18 cellular contexts compared by ENCODE assay signal in the genomic region with DNA sequence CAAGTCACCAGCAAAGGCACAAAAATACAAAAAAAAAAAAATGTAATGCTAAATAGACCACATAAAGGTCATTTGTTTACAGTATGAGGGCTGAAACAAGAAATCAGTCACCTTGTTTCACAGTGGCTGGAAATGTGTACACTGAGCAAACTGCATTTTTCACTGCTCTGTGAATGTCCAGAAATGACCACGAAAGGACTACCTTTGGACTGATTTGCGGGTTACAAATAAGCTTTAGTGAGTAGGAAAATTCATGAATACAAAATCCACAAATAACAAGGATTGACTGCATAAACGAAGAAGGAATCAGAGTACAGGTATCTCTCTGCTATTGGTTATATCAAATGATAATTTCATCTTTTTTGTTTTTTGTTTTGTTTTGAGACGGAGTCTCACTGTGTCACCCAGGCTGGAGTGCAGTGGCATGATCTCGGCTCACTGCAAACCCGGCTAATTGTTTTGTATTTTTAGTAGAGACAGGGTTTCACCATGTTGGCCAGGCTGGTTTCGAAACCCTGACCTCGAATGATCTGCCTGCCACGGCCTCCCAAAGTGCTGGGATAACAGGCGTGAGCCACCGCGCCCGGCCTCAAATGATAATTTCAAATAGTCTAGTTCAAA. TPM values are rescaled to one million over a fixed set of nuclear protein-coding genes. Genes with fewer than 3 reads are reported as not detected.
A peak's percentile ranks its signal among the peaks of the same experiment; 100 is the strongest.
DNase-seq lines count a peak whose midpoint lies in the region; ATAC-seq and TF ChIP-seq lines count a peak whose summit lies in the region.
"Had no signal": no experiment of that assay in that cellular context is flagged by ENCODE, and none has a peak within 500 bp of the region (broad histone marks: within the 10 kb centered on the region; RNA-seq: fewer than 3 reads in every experiment).

No MANE protein-coding gene starts in this region.

- H3K4me2 ChIP-seq in BLaER1, result peak overlapping the region; percentile 88; the same call in 1 of the 2 replicates
- H3K4me2 ChIP-seq: SK-N-SH had no signal

- peaks cover 88% of the 10 kb centered on the region for H3K4me1 Mint-ChIP-seq in CD8-positive, alpha-beta T cell (ENCODE audit: low read depth)
- peaks cover 65% of the 10 kb centered on the region for H3K4me1 Mint-ChIP-seq in activated T-helper 2 cell treated with anti-CD3 and anti-CD28 coated beads, Interferon-gamma antibody, Interleukin-2, Interleukin-4, amounts not matched to agents 10 μg/mL and 5 μg/mL and 100 μg/mL, durations not matched to agents 14 hours and 24 hours and 36 hours (ENCODE audit: low read depth)
- H3K4me1 Mint-ChIP-seq in naive B cell, result peaks cover 56 to 86% (median 75%) of the 10 kb centered on the region in 3 donors

- H3K9ac ChIP-seq in BLaER1, result no peak overlapping the region
- H3K9ac ChIP-seq: SK-N-SH had no signal

- H3K36me3 ChIP-seq in BLaER1 (no peaks in the 10 kb centered on the region), right atrium auricular region (no peaks in the 10 kb centered on the region)
- no peaks in the 10 kb centered on the region for H3K36me3 ChIP-seq in CD8-positive, alpha-beta T cell (ENCODE audit: insufficient read depth, low read length)
- H3K36me3 ChIP-seq: breast epithelium, WERI-Rb-1 had no signal

- intact Hi-C loops in CD8-positive, alpha-beta T cell (cut with DNase I, micrococcal nuclease), result loop anchor here (2.0 to 10.0 kb wide), 2 partner anchors 15 to 1297 kb away; no protein-coding TSS in a partner anchor
- intact Hi-C loops in activated T-helper 2 cell treated with anti-CD3 and anti-CD28 coated beads, Interferon-gamma antibody, Interleukin-2, Interleukin-4, amounts not matched to agents 10 μg/mL and 5 μg/mL and 100 μg/mL, durations not matched to agents 14 hours and 24 hours and 36 hours (cut with micrococcal nuclease), result no loop called here

- H3K4me1 ChIP-seq in BLaER1, result peaks cover 64% of the 10 kb centered on the region
- H3K4me1 ChIP-seq in CD8-positive, alpha-beta T cell (ENCODE audit: insufficient read depth, low read length), result peaks cover 90% of the 10 kb centered on the region
- H3K4me1 ChIP-seq in right atrium auricular region, result peaks cover 0 to 25% of the 10 kb centered on the region in 2 donors
- H3K4me1 ChIP-seq: breast epithelium had no signal

- no peaks in the 10 kb centered on the region for H3K9me3 Mint-ChIP-seq in CD8-positive, alpha-beta T cell
- no peaks in the 10 kb centered on the region for H3K9me3 Mint-ChIP-seq in activated T-helper 2 cell treated with anti-CD3 and anti-CD28 coated beads, Interferon-gamma antibody, Interleukin-2, Interleukin-4, amounts not matched to agents 10 μg/mL and 5 μg/mL and 100 μg/mL, durations not matched to agents 14 hours and 24 hours and 36 hours
- no peaks in the 10 kb centered on the region for H3K9me3 Mint-ChIP-seq in naive B cell

- peak overlapping the region; percentile 56 for H3K4me3 Mint-ChIP-seq in CD8-positive, alpha-beta T cell
- H3K4me3 Mint-ChIP-seq in activated T-helper 2 cell treated with anti-CD3 and anti-CD28 coated beads, Interferon-gamma antibody, Interleukin-2, Interleukin-4, amounts not matched to agents 10 μg/mL and 5 μg/mL and 100 μg/mL, durations not matched to agents 14 hours and 24 hours and 36 hours (ENCODE audit: low read depth), result no peak overlapping the region
- H3K4me3 Mint-ChIP-seq in naive B cell, result peak overlapping the region in 4 of 8 donors; percentile 14 to 44 (median 26)

- no peak for DNase-seq in CD8-positive, alpha-beta T cell
- no peak for DNase-seq in activated T-helper 2 cell treated with anti-CD3 and anti-CD28 coated beads, Interferon-gamma antibody, Interleukin-2, Interleukin-4, amounts not matched to agents 10 μg/mL and 5 μg/mL and 100 μg/mL, durations not matched to agents 14 hours and 24 hours and 36 hours (ENCODE audit: low spot score)
- DNase-seq in naive B cell (no peak), occipital lobe (lab: John Stamatoyannopoulos, UW) (no peak), SIG-M5 (lab: John Stamatoyannopoulos, UW) (no peak), right atrium auricular region (ENCODE audit: low spot score) (no peak)
- DNase-seq: effector CD8-positive, alpha-beta T cell; HCEC 1CT; mesenchymal stem cell; NCI-H1436; NCI-H446 treated with DMSO at 0.1 percent for 48 hours; nucleus accumbens; SK-N-SH; substantia nigra; WERI-Rb-1 had no signal

- peak overlapping the region; percentile 84 for H3K27ac Mint-ChIP-seq in CD8-positive, alpha-beta T cell
- H3K27ac Mint-ChIP-seq in activated T-helper 2 cell treated with anti-CD3 and anti-CD28 coated beads, Interferon-gamma antibody, Interleukin-2, Interleukin-4, amounts not matched to agents 10 μg/mL and 5 μg/mL and 100 μg/mL, durations not matched to agents 14 hours and 24 hours and 36 hours, result peak overlapping the region; percentile 70
- H3K27ac Mint-ChIP-seq in naive B cell, result peak overlapping the region in 5 of 6 donors; percentile 18 to 92 (median 85)

- H3K4me3 ChIP-seq in BLaER1 (no peak overlapping the region), right atrium auricular region (no peak overlapping the region)
- no peak overlapping the region for H3K4me3 ChIP-seq in CD8-positive, alpha-beta T cell (ENCODE audit: low read depth, low read length)
- H3K4me3 ChIP-seq: breast epithelium had no signal

- TF ChIP-seq CTCF in CD8-positive, alpha-beta T cell (IDR thresholded peaks at IDR 0.05), result no peak
- TF ChIP-seq CTCF in right atrium auricular region (IDR thresholded peaks at IDR 0.05), result no peak

- peaks cover 11% of the 10 kb centered on the region for H3K36me3 Mint-ChIP-seq in CD8-positive, alpha-beta T cell
- H3K36me3 Mint-ChIP-seq in activated T-helper 2 cell treated with anti-CD3 and anti-CD28 coated beads, Interferon-gamma antibody, Interleukin-2, Interleukin-4, amounts not matched to agents 10 μg/mL and 5 μg/mL and 100 μg/mL, durations not matched to agents 14 hours and 24 hours and 36 hours (ENCODE audit: low read depth), result peaks cover 19% of the 10 kb centered on the region
- no peaks in the 10 kb centered on the region for H3K36me3 Mint-ChIP-seq in naive B cell

- ATAC-seq in CD8-positive, alpha-beta T cell, result no peak
- ATAC-seq in naive B cell (ENCODE audit: low read depth in 2 of 2), result no peak
- ATAC-seq in GM19328 (IDR thresholded peaks at IDR 0.05; ENCODE audit: unreplicated experiment), result no peak

- POLR2A ChIA-PET in CD8-positive, alpha-beta T cell (lab: Charles Lee), result interaction anchor here (1.6 kb wide), 1 partner anchor 12 kb away, joined by 4 read pairs; no protein-coding TSS in a partner anchor

- H3K27ac ChIP-seq in BLaER1 (no peak overlapping the region; the same call in 1 of the 2 replicates), right atrium auricular region (no peak overlapping the region)
- H3K27ac ChIP-seq in CD8-positive, alpha-beta T cell (ENCODE audit: low read depth, low read length), result no peak overlapping the region
- H3K27ac ChIP-seq: breast epithelium, WERI-Rb-1 had no signal

- CTCF ChIA-PET in CD8-positive, alpha-beta T cell (lab: Charles Lee), result interaction anchor here (0.7 to 1.3 kb wide), 5 partner anchors 9 to 42 kb away, joined by 3 to 4 read pairs (median 3); no protein-coding TSS in a partner anchor

- no peaks in the 10 kb centered on the region for H3K9me3 ChIP-seq in BLaER1
- H3K9me3 ChIP-seq in CD8-positive, alpha-beta T cell (ENCODE audit: low read length), result no peaks in the 10 kb centered on the region
- H3K9me3 ChIP-seq in right atrium auricular region, result no peaks in the 10 kb centered on the region
- H3K9me3 ChIP-seq: breast epithelium, SK-N-SH had no signal

- no peaks in the 10 kb centered on the region for H3K27me3 Mint-ChIP-seq in CD8-positive, alpha-beta T cell (ENCODE audit: low read depth)
- no peaks in the 10 kb centered on the region for H3K27me3 Mint-ChIP-seq in activated T-helper 2 cell treated with anti-CD3 and anti-CD28 coated beads, Interferon-gamma antibody, Interleukin-2, Interleukin-4, amounts not matched to agents 10 μg/mL and 5 μg/mL and 100 μg/mL, durations not matched to agents 14 hours and 24 hours and 36 hours (ENCODE audit: low read depth)
- no peaks in the 10 kb centered on the region for H3K27me3 Mint-ChIP-seq in naive B cell

- H3K27me3 ChIP-seq in BLaER1, result no peaks in the 10 kb centered on the region
- no peaks in the 10 kb centered on the region for H3K27me3 ChIP-seq in CD8-positive, alpha-beta T cell (ENCODE audit: insufficient read depth, low read length)
- no peaks in the 10 kb centered on the region for H3K27me3 ChIP-seq in right atrium auricular region
- H3K27me3 ChIP-seq: breast epithelium had no signal

- 0 out of 2 replicates have a peak, but pooled peaks cover 12% of the 10 kb centered on the region for H4K20me1 ChIP-seq in BLaER1

RNA-seq across cellular contexts. Expression of gene CYTH1, which starts 30.5 kb away (rescaled TPM):
- total RNA-seq in CD8-positive, alpha-beta T cell, result 100 to 1,000 TPM; 475 to 490 TPM
- 83.5 and 95.7 TPM in 2 replicates for total RNA-seq in activated T-helper 2 cell treated with anti-CD3 and anti-CD28 coated beads, Interferon-gamma antibody, Interleukin-2, Interleukin-4, amounts not matched to agents 10 μg/mL and 5 μg/mL and 100 μg/mL, durations not matched to agents 14 hours and 24 hours and 36 hours
- 100 to 1,000 TPM; 165 to 235 (median 190) TPM for polyA plus RNA-seq in naive B cell (ENCODE audit: low read depth in 6 of 6)
- total RNA-seq in occipital lobe, result 82.2 TPM
- 10 to 100 TPM; 23.8 to 31.0 TPM for total RNA-seq in right atrium auricular region
